In the genomic region with DNA sequence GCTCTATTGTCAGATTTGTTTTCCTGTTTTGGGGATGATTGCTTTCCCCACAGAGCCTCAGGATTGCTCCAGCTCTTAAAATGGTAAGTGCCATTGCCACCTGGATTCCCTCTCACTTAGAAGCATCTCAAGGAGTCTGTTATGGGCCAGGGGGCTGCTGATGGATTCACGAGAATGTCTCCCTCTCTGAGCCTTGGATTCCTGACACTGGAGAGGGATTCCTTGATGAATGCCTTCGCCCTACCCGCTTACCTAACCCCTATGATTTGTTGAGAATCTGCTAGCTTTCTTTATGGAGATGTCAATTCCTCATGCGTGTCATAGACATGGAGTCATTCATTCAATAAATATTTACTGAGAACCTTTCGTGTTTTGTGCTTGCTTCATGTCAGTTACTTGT, we compare ENCODE assay signal across 17 cellular contexts. TPM values are rescaled to one million over a fixed set of nuclear protein-coding genes. Genes with fewer than 3 reads are reported as not detected.
DNase-seq lines count a peak whose midpoint lies in the region; ATAC-seq and TF ChIP-seq lines count a peak whose summit lies in the region.
"Had no signal": no experiment of that assay in that cellular context is flagged by ENCODE, and none has a peak within 500 bp of the region (broad histone marks: within the 10 kb centered on the region; RNA-seq: fewer than 3 reads in every experiment).

No MANE protein-coding gene starts in this region.

- H3K79me1 ChIP-seq in mesendoderm (ENCODE audit: low read length), result peaks cover 7% of the 10 kb centered on the region

- H4K5ac ChIP-seq in mesendoderm (ENCODE audit: low read length), result no peak overlapping the region

- no peak overlapping the region for H3K23ac ChIP-seq in mesendoderm (ENCODE audit: low read length)

- H3K4me2 ChIP-seq in mesendoderm (ENCODE audit: low read length), result no peak overlapping the region

- no peak overlapping the region for H4K8ac ChIP-seq in mesendoderm (ENCODE audit: low read depth, low read length)

- intact Hi-C loops in spleen (cut with DNase I; ENCODE audit: low total_unique reads), result no loop called here

- no peak overlapping the region for H3K4ac ChIP-seq in mesendoderm (ENCODE audit: low read depth, low read length)

- no peak overlapping the region for H3K56ac ChIP-seq in mesendoderm (ENCODE audit: low read length)

- H3K27ac ChIP-seq in SJSA1 (peak overlapping the region; percentile 87), mesendoderm (ENCODE audit: low read depth, low read length) (no peak overlapping the region), spleen (peak overlapping the region in 6 of 8 donors; percentile 9 to 60 (median 30))
- H3K27ac ChIP-seq: GM23248 had no signal

- DNase-seq in NCI-H2227 (lab: John Stamatoyannopoulos, UW; ENCODE audit: unreplicated experiment) (peak; percentile 45), NCI-H2227 treated with DMSO at 0.1 percent for 48 hours (lab: John Stamatoyannopoulos, UW) (no peak), SJSA1 (ENCODE audit: low read depth in 1 of 2, low spot score in 2 of 2) (peak in 1 of 2 experiments; percentile 34), mesendoderm (peak; percentile 85), spleen (no peak), left lobe of liver (ENCODE audit: low spot score) (no peak), ecto neural progenitor cell (ENCODE audit: low spot score) (no peak), Ammon's horn (ENCODE audit: low spot score) (no peak)
- DNase-seq: 8988T, GM23248, NCI-H1436 treated with DMSO at 0.1 percent for 48 hours, NCI-H2081 treated with DMSO at 0.1 percent for 48 hours, NCI-H82, Right ventricle myocardium superior had no signal

- H3K79me2 ChIP-seq in mesendoderm (ENCODE audit: control insufficient read depth, insufficient read depth, low read length), result peaks cover 5% of the 10 kb centered on the region

- H3K27me3 ChIP-seq in SJSA1 (replicated peaks), result no peaks in the 10 kb centered on the region
- no peaks in the 10 kb centered on the region for H3K27me3 ChIP-seq in mesendoderm (ENCODE audit: insufficient read depth, low read length, poor library complexity)
- H3K27me3 ChIP-seq in spleen (replicated peaks in 1 of 7), result no peaks in the 10 kb centered on the region

- H3K4me1 ChIP-seq in SJSA1 (replicated peaks), result peaks cover 40% of the 10 kb centered on the region
- no peaks in the 10 kb centered on the region for H3K4me1 ChIP-seq in mesendoderm (ENCODE audit: control insufficient read depth, low read depth, low read length)
- no peaks in the 10 kb centered on the region for H3K4me1 ChIP-seq in spleen

- H2BK5ac ChIP-seq in mesendoderm (ENCODE audit: low read length), result no peak overlapping the region

- no peak overlapping the region for H2BK15ac ChIP-seq in mesendoderm (replicated peaks; ENCODE audit: low read depth)

- no peak for TF ChIP-seq CTCF in spleen (IDR thresholded peaks at IDR 0.05 in 8 of 11, conservative IDR thresholded peaks at IDR 0.05 in 3 of 11)

- H3K18ac ChIP-seq in mesendoderm (ENCODE audit: low read length), result no peak overlapping the region

- no peak overlapping the region for H3K9ac ChIP-seq in mesendoderm (ENCODE audit: low read length)
- H3K9ac ChIP-seq: GM23248 had no signal

- H3K36me3 ChIP-seq in SJSA1 (no peaks in the 10 kb centered on the region), mesendoderm (ENCODE audit: control insufficient read depth, insufficient read depth, low read length) (no peaks in the 10 kb centered on the region), spleen (no peaks in the 10 kb centered on the region)

- H3K9me3 ChIP-seq in SJSA1 (replicated peaks), result no peaks in the 10 kb centered on the region
- H3K9me3 ChIP-seq in spleen, result no peaks in the 10 kb centered on the region

- H3K4me3 ChIP-seq in SJSA1 (no peak overlapping the region), mesendoderm (ENCODE audit: low read length) (no peak overlapping the region), spleen (no peak overlapping the region)
- H3K4me3 ChIP-seq: GM23248 had no signal

- no peak for ATAC-seq in left lobe of liver
- ATAC-seq: Panc1, SK-N-SH treated with all-trans-retinoic acid at 6 μM for 48 hours had no signal

- no peak overlapping the region for H2AK5ac ChIP-seq in mesendoderm (ENCODE audit: low read length)

- H2BK120ac ChIP-seq in mesendoderm (ENCODE audit: low read depth, low read length), result no peak overlapping the region

- TF ChIP-seq POLR2A in spleen (IDR thresholded peaks at IDR 0.05), result no peak

- WGBS in mesendoderm (ENCODE audit: extremely low coverage, insufficient coverage, low lambda C conversion rate), result no CpG with 5 or more reads among the region's 5 CpGs
- 75 to 85% (median 80%) methylated on average over 5 of the region's 5 CpGs for WGBS in spleen, 5 donors

RNA-seq across cellular contexts. Expression of a gene that starts 36.9 kb away (rescaled TPM):
- total RNA-seq in SJSA1 (2014; rRNA removed; shearing (Covaris generic)), result 42.6 and 90.5 TPM in 2 replicates
- polyA plus RNA-seq in mesendoderm (2013, experiment 1 of 2), result 20.7 TPM
- 20.5 TPM for polyA plus RNA-seq in mesendoderm (2013, experiment 2 of 2)
- total RNA-seq in spleen, result 10 to 100 TPM in 6 of 7 donors, 1 to 10 TPM in 1; 9.2 to 45.6 (median 26.0) TPM
- 1 to 10 TPM in 1 of 3 donors, under 1 TPM in 2; 0.37 to 1.2 (median 0.46) TPM for polyA plus RNA-seq in spleen
- total RNA-seq in left lobe of liver, result 1.4 TPM
- polyA plus RNA-seq: CD14-positive monocyte had no signal

Comparison
In these comparisons a context has a peak if more than half of its experiments do, and no peak if none do; other contexts are left out.
1. DNase-seq: peak in NCI-H2227 (single experiment) and mesendoderm (single experiment); none in NCI-H2227 treated with DMSO at 0.1 percent for 48 hours (single experiment), spleen (single experiment), left lobe of liver (single experiment), ecto neural progenitor cell (single experiment) and Ammon's horn (single experiment).